ENCODE assay signal across 1 cellular context in the genomic region with DNA sequence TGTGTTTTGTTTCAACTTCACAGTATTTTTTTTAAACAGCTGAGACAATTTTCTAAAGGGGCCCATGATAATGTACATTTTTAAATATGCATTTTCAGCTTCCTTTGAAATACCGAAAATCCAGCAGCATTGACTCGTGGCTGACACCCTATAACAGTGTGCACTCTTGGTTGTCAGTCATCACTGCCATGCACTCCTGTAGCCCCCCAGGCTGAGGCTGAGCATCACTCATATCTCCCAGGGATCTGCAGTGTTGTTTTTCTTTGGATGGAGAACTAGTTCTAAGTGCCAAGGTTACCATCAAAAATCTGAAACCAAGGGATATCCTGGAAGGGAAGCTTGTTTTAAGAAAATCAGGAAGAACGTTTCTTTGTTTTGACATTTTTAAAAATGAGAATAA.
TF ChIP-seq lines count a peak whose summit lies in the region.

No MANE protein-coding gene starts in this region.

TF ChIP-seq in IMR-90, 13 proteins besides CTCF, POLR2A, EP300 and RAD21:
- TF ChIP-seq RFX5 (IDR thresholded peaks at IDR 0.05; ENCODE audit: low read depth, low read length) (no peak), MAFK (IDR thresholded peaks at IDR 0.05; ENCODE audit: low read depth, low read length) (no peak), SMC3 (IDR thresholded peaks at IDR 0.05; ENCODE audit: low read depth, low read length) (no peak), MAZ (IDR thresholded peaks at IDR 0.05; ENCODE audit: borderline replicate concordance, low read depth, low read length) (no peak), FOS (IDR thresholded peaks at IDR 0.05; ENCODE audit: low read depth, low read length) (no peak)
- TF ChIP-seq, protein P1, sequence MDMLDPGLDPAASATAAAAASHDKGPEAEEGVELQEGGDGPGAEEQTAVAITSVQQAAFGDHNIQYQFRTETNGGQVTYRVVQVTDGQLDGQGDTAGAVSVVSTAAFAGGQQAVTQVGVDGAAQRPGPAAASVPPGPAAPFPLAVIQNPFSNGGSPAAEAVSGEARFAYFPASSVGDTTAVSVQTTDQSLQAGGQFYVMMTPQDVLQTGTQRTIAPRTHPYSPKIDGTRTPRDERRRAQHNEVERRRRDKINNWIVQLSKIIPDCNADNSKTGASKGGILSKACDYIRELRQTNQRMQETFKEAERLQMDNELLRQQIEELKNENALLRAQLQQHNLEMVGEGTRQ (IDR thresholded peaks at IDR 0.05; ENCODE audit: low read depth, low read length) = no peak
